2 cellular contexts compared by ENCODE assay signal in the genomic region with DNA sequence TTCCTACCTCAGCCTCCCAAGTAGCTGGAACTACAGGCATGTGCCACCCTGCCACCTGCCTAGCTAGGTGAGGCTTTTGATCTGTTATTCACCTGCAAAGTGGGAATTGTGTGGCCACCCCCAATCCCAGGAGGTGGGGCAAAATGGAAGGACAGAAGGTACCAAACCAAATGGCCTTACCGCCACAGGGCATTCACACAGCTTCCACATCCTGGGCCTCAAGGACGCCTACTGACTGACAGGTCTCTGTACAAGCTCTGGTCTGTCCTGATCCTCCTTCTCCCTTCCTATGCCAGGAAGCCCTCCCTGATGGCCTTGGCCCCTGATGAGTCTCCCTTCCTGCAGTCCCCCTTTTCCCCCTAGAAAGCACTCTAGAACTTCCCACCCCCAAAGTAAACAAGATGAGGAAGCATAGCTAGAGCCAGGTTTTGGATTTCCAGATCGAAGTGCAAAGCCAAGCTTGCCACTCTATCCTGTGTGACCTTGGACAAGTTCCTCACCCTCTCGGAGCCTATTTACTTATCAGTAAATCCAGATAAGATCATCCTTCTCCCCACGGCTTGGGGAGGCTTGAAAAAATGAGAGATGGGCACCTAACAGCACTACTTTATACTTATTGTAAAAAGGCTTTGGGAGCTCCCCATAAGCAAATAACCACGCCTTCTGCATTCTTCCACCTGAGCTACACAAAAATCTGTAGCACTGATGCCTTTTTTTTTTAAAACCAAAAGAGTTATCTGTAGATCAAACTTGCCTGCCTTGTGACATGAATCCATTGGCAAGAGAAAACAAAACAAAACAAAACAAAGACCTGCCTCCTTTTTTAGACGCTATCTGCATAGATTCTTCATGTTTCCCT.
A peak's percentile ranks its signal among the peaks of the same experiment; 100 is the strongest.
TF ChIP-seq lines count a peak whose summit lies in the region.

No MANE protein-coding gene starts in this region.

TF ChIP-seq in K562, 482 proteins besides CTCF, POLR2A, EP300 and RAD21 (continued from another document):
- TF ChIP-seq ZNF24 (IDR thresholded peaks at IDR 0.05) (no peak), GTF2B (IDR thresholded peaks at IDR 0.05; ENCODE audit: extremely low read depth, insufficient read length) (no peak), SETDB1 (IDR thresholded peaks at IDR 0.05; ENCODE audit: low read length) (no peak)
TF ChIP-seq in K562: peak in this region for 6.

TF ChIP-seq in HepG2, 621 proteins besides CTCF, POLR2A, EP300 and RAD21 (continued from another document and continues in another):
- TF ChIP-seq E2F1 (CRISPR knock-in tag; IDR thresholded peaks at IDR 0.05) (no peak; the same call in 1 of the 2 replicates), ZNF766 (CRISPR knock-in tag; IDR thresholded peaks at IDR 0.05; ENCODE audit: borderline replicate concordance) (0 out of 2 replicates have a peak, but pooled peaks have one; percentile 12), RBM22 (optimal IDR thresholded peaks at IDR 0.05; ENCODE audit: low read length) (no peak), ZFP1 (CRISPR knock-in tag; IDR thresholded peaks at IDR 0.05) (peak; percentile 95), ZBTB42 (CRISPR knock-in tag; IDR thresholded peaks at IDR 0.05) (no peak), CEBPB (IDR thresholded peaks at IDR 0.05; ENCODE audit: borderline replicate concordance, low read depth, low read length) (no peak), MEF2D (CRISPR knock-in tag; IDR thresholded peaks at IDR 0.05) (peak; percentile 94), CBX5 (CRISPR knock-in tag; IDR thresholded peaks at IDR 0.05; ENCODE audit: borderline replicate concordance) (peak; percentile 88; the same call in 1 of the 2 replicates), BORCS8-MEF2B (CRISPR knock-in tag; IDR thresholded peaks at IDR 0.05) (peak; percentile 73), ZNF350 (CRISPR knock-in tag; IDR thresholded peaks at IDR 0.05; ENCODE audit: borderline replicate concordance, low read depth) (peak; percentile 99), ZMYM3 (CRISPR knock-in tag; IDR thresholded peaks at IDR 0.05) (peak; percentile 99), ZMYM2 (CRISPR knock-in tag; IDR thresholded peaks at IDR 0.05) (peak; percentile 99), ZNF264 (CRISPR knock-in tag; IDR thresholded peaks at IDR 0.05) (0 out of 2 replicates have a peak, but pooled peaks have one; percentile 48), CBFB (CRISPR knock-in tag; IDR thresholded peaks at IDR 0.05) (peak; percentile 82; the same call in 1 of the 2 replicates), ZNF496 (CRISPR knock-in tag; IDR thresholded peaks at IDR 0.05; ENCODE audit: insufficient replicate concordance) (no peak), ZFP91 (CRISPR knock-in tag; IDR thresholded peaks at IDR 0.05; ENCODE audit: borderline replicate concordance) (peak; percentile 88), POLR2AphosphoS2 (IDR thresholded peaks at IDR 0.05; ENCODE audit: low read depth, low read length) (no peak), ZNF431 (CRISPR knock-in tag; IDR thresholded peaks at IDR 0.05; ENCODE audit: borderline replicate concordance, low read depth) (peak; percentile 77; the same call in 1 of the 2 replicates), ZNF232 (CRISPR knock-in tag; IDR thresholded peaks at IDR 0.05; ENCODE audit: borderline replicate concordance) (no peak), HOMEZ (CRISPR knock-in tag; IDR thresholded peaks at IDR 0.05; ENCODE audit: low read depth) (peak; percentile 83), ZBTB37 (CRISPR knock-in tag; IDR thresholded peaks at IDR 0.05) (peak; percentile 92), TBX2 (CRISPR knock-in tag; IDR thresholded peaks at IDR 0.05; ENCODE audit: borderline replicate concordance) (peak; percentile 97), TRIM24 (CRISPR knock-in tag; IDR thresholded peaks at IDR 0.05) (0 out of 2 replicates have a peak, but pooled peaks have one; percentile 67), BCL6 (CRISPR knock-in tag; IDR thresholded peaks at IDR 0.05) (peak; percentile 95), ZNF550 (CRISPR knock-in tag; IDR thresholded peaks at IDR 0.05; ENCODE audit: borderline replicate concordance) (no peak; the same call in 1 of the 2 replicates), ZNF33A (CRISPR knock-in tag; IDR thresholded peaks at IDR 0.05; ENCODE audit: borderline replicate concordance) (no peak), MAFK (conservative IDR thresholded peaks at IDR 0.05 in 1 of 2, IDR thresholded peaks at IDR 0.05 in 1 of 2; ENCODE audit: low read length in 2 of 2) (peak in 1 of 2 experiments; percentile 34; a peak in 1 of 4 replicates), ZKSCAN5 (CRISPR knock-in tag; IDR thresholded peaks at IDR 0.05) (no peak), ZNF430 (CRISPR knock-in tag; IDR thresholded peaks at IDR 0.05) (no peak), ZBTB33 (CRISPR knock-in tag; IDR thresholded peaks at IDR 0.05) (peak; percentile 83), MLXIP (CRISPR knock-in tag; IDR thresholded peaks at IDR 0.05; ENCODE audit: borderline replicate concordance) (no peak), REXO4 (CRISPR knock-in tag; IDR thresholded peaks at IDR 0.05; ENCODE audit: borderline replicate concordance) (no peak), HNF4A (CRISPR knock-in tag; IDR thresholded peaks at IDR 0.05) (peak; percentile 97), KLF9 (CRISPR knock-in tag; IDR thresholded peaks at IDR 0.05; ENCODE audit: low read depth) (peak; percentile 38; the same call in 1 of the 2 replicates)
- TF ChIP-seq, protein P1, sequence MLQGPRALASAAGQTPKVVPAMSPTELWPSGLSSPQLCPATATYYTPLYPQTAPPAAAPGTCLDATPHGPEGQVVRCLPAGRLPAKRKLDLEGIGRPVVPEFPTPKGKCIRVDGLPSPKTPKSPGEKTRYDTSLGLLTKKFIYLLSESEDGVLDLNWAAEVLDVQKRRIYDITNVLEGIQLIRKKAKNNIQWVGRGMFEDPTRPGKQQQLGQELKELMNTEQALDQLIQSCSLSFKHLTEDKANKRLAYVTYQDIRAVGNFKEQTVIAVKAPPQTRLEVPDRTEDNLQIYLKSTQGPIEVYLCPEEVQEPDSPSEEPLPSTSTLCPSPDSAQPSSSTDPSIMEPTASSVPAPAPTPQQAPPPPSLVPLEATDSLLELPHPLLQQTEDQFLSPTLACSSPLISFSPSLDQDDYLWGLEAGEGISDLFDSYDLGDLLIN (CRISPR knock-in tag; IDR thresholded peaks at IDR 0.05; ENCODE audit: borderline replicate concordance) = no peak
- TF ChIP-seq, protein P2, sequence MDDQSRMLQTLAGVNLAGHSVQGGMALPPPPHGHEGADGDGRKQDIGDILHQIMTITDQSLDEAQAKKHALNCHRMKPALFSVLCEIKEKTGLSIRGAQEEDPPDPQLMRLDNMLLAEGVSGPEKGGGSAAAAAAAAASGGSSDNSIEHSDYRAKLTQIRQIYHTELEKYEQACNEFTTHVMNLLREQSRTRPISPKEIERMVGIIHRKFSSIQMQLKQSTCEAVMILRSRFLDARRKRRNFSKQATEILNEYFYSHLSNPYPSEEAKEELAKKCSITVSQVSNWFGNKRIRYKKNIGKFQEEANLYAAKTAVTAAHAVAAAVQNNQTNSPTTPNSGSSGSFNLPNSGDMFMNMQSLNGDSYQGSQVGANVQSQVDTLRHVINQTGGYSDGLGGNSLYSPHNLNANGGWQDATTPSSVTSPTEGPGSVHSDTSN (CRISPR knock-in tag; IDR thresholded peaks at IDR 0.05; ENCODE audit: borderline replicate concordance) = no peak
- TF ChIP-seq, protein P3, sequence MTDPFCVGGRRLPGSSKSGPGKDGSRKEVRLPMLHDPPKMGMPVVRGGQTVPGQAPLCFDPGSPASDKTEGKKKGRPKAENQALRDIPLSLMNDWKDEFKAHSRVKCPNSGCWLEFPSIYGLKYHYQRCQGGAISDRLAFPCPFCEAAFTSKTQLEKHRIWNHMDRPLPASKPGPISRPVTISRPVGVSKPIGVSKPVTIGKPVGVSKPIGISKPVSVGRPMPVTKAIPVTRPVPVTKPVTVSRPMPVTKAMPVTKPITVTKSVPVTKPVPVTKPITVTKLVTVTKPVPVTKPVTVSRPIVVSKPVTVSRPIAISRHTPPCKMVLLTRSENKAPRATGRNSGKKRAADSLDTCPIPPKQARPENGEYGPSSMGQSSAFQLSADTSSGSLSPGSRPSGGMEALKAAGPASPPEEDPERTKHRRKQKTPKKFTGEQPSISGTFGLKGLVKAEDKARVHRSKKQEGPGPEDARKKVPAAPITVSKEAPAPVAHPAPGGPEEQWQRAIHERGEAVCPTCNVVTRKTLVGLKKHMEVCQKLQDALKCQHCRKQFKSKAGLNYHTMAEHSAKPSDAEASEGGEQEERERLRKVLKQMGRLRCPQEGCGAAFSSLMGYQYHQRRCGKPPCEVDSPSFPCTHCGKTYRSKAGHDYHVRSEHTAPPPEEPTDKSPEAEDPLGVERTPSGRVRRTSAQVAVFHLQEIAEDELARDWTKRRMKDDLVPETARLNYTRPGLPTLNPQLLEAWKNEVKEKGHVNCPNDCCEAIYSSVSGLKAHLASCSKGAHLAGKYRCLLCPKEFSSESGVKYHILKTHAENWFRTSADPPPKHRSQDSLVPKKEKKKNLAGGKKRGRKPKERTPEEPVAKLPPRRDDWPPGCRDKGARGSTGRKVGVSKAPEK (CRISPR knock-in tag; IDR thresholded peaks at IDR 0.05; ENCODE audit: borderline replicate concordance) = 0 out of 2 replicates have a peak, but pooled peaks have one; percentile 28
